Comparison of ENCODE assay signal across 1 cellular context in genomic region chr12:52879394-52880351, GRCh38.
TF ChIP-seq lines count a peak whose summit lies in the region.

No MANE protein-coding gene starts in this region.

TF ChIP-seq in K562, 482 proteins besides CTCF, POLR2A, EP300 and RAD21 (continued from another document and continues in another):
- TF ChIP-seq, protein P1, sequence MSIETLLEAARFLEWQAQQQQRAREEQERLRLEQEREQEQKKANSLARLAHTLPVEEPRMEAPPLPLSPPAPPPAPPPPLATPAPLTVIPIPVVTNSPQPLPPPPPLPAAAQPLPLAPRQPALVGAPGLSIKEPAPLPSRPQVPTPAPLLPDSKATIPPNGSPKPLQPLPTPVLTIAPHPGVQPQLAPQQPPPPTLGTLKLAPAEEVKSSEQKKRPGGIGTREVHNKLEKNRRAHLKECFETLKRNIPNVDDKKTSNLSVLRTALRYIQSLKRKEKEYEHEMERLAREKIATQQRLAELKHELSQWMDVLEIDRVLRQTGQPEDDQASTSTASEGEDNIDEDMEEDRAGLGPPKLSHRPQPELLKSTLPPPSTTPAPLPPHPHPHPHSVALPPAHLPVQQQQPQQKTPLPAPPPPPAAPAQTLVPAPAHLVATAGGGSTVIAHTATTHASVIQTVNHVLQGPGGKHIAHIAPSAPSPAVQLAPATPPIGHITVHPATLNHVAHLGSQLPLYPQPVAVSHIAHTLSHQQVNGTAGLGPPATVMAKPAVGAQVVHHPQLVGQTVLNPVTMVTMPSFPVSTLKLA (conservative IDR thresholded peaks at IDR 0.05), result peak; percentile 40 to 64
- TF ChIP-seq E2F8 (IDR thresholded peaks at IDR 0.05; ENCODE audit: low read depth, partially characterized antibody) (no peak), HNRNPLL (IDR thresholded peaks at IDR 0.05; ENCODE audit: low read depth, low read length, poor library complexity, severe bottlenecking) (no peak), CREM (IDR thresholded peaks at IDR 0.05; ENCODE audit: low read depth) (peak; percentile 70), HDAC3 (IDR thresholded peaks at IDR 0.05; ENCODE audit: borderline replicate concordance, partially characterized antibody) (no peak), TRIM24 (IDR thresholded peaks at IDR 0.05) (no peak), PCBP1 (IDR thresholded peaks at IDR 0.05; ENCODE audit: low read depth, low read length, poor library complexity, severe bottlenecking) (no peak), GTF2B (IDR thresholded peaks at IDR 0.05; ENCODE audit: extremely low read depth, insufficient read length) (no peak), C11orf30 (IDR thresholded peaks at IDR 0.05; ENCODE audit: low read depth) (no peak), ATF4 (CRISPR knock-in tag; IDR thresholded peaks at IDR 0.05) (no peak), SMAD1 (IDR thresholded peaks at IDR 0.05; ENCODE audit: low read depth, low read length, partially characterized antibody) (no peak), BCLAF1 (IDR thresholded peaks at IDR 0.05; ENCODE audit: borderline replicate concordance in 1 of 2, control insufficient read depth in 1 of 2, low read depth in 2 of 2, low read length in 1 of 2) (no peak), XRCC3 (IDR thresholded peaks at IDR 0.05) (no peak), ATF2 (CRISPR knock-in tag; IDR thresholded peaks at IDR 0.05) (no peak), XRCC5 (IDR thresholded peaks at IDR 0.05; ENCODE audit: low read depth, low read length) (peak; percentile 79), RB1 (IDR thresholded peaks at IDR 0.05; ENCODE audit: low read depth) (peak; percentile 94), GTF2F1 (IDR thresholded peaks at IDR 0.05; ENCODE audit: low read depth, low read length) (no peak), POLR2H (tag; IDR thresholded peaks at IDR 0.05; ENCODE audit: low read depth) (no peak), SMARCE1 (IDR thresholded peaks at IDR 0.05) (no peak), TEAD2 (tag; IDR thresholded peaks at IDR 0.05) (no peak), ZNF75A (CRISPR knock-in tag; IDR thresholded peaks at IDR 0.05) (0 out of 2 replicates have a peak, but pooled peaks have one; percentile 24), PHB (CRISPR knock-in tag; IDR thresholded peaks at IDR 0.05) (no peak), MXI1 (IDR thresholded peaks at IDR 0.05; ENCODE audit: low read depth, low read length) (no peak), HNRNPL (IDR thresholded peaks at IDR 0.05; ENCODE audit: low read depth, low read length) (peak; percentile 78; the same call in 1 of the 2 replicates), ETV1 (tag; conservative IDR thresholded peaks at IDR 0.05; ENCODE audit: low read depth) (no peak), CEBPB (tag; IDR thresholded peaks at IDR 0.05) (no peak), CXXC5 (CRISPR knock-in tag; IDR thresholded peaks at IDR 0.05) (peak; percentile 80), ZNF511 (CRISPR knock-in tag; IDR thresholded peaks at IDR 0.05) (peak; percentile 48; the same call in 1 of the 2 replicates), MEF2A (IDR thresholded peaks at IDR 0.05; ENCODE audit: control insufficient read depth, low read depth, low read length) (no peak), NBN (IDR thresholded peaks at IDR 0.05; ENCODE audit: low read depth) (peak; percentile 24; the same call in 1 of the 2 replicates), U2AF1 (optimal IDR thresholded peaks at IDR 0.05; ENCODE audit: low read depth, low read length) (no peak)
- TF ChIP-seq, protein P2, sequence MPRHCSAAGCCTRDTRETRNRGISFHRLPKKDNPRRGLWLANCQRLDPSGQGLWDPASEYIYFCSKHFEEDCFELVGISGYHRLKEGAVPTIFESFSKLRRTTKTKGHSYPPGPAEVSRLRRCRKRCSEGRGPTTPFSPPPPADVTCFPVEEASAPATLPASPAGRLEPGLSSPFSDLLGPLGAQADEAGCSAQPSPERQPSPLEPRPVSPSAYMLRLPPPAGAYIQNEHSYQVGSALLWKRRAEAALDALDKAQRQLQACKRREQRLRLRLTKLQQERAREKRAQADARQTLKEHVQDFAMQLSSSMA (CRISPR knock-in tag; IDR thresholded peaks at IDR 0.05), result no peak
- TF ChIP-seq, protein P3, sequence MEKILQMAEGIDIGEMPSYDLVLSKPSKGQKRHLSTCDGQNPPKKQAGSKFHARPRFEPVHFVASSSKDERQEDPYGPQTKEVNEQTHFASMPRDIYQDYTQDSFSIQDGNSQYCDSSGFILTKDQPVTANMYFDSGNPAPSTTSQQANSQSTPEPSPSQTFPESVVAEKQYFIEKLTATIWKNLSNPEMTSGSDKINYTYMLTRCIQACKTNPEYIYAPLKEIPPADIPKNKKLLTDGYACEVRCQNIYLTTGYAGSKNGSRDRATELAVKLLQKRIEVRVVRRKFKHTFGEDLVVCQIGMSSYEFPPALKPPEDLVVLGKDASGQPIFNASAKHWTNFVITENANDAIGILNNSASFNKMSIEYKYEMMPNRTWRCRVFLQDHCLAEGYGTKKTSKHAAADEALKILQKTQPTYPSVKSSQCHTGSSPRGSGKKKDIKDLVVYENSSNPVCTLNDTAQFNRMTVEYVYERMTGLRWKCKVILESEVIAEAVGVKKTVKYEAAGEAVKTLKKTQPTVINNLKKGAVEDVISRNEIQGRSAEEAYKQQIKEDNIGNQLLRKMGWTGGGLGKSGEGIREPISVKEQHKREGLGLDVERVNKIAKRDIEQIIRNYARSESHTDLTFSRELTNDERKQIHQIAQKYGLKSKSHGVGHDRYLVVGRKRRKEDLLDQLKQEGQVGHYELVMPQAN (IDR thresholded peaks at IDR 0.05; ENCODE audit: borderline replicate concordance), result no peak; the same call in 1 of the 2 replicates
- TF ChIP-seq, protein P4, sequence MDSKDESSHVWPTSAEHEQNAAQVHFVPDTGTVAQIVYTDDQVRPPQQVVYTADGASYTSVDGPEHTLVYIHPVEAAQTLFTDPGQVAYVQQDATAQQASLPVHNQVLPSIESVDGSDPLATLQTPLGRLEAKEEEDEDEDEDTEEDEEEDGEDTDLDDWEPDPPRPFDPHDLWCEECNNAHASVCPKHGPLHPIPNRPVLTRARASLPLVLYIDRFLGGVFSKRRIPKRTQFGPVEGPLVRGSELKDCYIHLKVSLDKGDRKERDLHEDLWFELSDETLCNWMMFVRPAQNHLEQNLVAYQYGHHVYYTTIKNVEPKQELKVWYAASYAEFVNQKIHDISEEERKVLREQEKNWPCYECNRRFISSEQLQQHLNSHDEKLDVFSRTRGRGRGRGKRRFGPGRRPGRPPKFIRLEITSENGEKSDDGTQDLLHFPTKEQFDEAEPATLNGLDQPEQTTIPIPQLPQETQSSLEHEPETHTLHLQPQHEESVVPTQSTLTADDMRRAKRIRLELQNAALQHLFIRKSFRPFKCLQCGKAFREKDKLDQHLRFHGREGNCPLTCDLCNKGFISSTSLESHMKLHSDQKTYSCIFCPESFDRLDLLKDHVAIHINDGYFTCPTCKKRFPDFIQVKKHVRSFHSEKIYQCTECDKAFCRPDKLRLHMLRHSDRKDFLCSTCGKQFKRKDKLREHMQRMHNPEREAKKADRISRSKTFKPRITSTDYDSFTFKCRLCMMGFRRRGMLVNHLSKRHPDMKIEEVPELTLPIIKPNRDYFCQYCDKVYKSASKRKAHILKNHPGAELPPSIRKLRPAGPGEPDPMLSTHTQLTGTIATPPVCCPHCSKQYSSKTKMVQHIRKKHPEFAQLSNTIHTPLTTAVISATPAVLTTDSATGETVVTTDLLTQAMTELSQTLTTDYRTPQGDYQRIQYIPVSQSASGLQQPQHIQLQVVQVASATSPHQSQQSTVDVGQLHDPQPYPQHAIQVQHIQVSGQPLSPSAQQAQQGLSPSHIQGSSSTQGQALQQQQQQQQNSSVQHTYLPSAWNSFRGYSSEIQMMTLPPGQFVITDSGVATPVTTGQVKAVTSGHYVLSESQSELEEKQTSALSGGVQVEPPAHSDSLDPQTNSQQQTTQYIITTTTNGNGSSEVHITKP (IDR thresholded peaks at IDR 0.05; ENCODE audit: partially characterized antibody), result no peak
- TF ChIP-seq, protein P5, sequence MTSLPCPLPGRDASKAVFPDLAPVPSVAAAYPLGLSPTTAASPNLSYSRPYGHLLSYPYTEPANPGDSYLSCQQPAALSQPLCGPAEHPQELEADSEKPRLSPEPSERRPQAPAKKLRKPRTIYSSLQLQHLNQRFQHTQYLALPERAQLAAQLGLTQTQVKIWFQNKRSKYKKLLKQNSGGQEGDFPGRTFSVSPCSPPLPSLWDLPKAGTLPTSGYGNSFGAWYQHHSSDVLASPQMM (CRISPR knock-in tag; IDR thresholded peaks at IDR 0.05), result no peak
- TF ChIP-seq, protein P6, sequence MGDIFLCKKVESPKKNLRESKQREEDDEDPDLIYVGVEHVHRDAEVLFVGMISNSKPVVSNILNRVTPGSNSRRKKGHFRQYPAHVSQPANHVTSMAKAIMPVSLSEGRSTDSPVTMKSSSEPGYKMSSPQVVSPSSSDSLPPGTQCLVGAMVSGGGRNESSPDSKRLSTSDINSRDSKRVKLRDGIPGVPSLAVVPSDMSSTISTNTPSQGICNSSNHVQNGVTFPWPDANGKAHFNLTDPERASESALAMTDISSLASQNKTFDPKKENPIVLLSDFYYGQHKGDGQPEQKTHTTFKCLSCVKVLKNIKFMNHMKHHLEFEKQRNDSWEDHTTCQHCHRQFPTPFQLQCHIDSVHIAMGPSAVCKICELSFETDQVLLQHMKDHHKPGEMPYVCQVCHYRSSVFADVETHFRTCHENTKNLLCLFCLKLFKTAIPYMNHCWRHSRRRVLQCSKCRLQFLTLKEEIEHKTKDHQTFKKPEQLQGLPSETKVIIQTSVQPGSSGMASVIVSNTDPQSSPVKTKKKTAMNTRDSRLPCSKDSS (IDR thresholded peaks at IDR 0.05; ENCODE audit: low read depth, partially characterized antibody), result no peak
